In the genomic region with DNA sequence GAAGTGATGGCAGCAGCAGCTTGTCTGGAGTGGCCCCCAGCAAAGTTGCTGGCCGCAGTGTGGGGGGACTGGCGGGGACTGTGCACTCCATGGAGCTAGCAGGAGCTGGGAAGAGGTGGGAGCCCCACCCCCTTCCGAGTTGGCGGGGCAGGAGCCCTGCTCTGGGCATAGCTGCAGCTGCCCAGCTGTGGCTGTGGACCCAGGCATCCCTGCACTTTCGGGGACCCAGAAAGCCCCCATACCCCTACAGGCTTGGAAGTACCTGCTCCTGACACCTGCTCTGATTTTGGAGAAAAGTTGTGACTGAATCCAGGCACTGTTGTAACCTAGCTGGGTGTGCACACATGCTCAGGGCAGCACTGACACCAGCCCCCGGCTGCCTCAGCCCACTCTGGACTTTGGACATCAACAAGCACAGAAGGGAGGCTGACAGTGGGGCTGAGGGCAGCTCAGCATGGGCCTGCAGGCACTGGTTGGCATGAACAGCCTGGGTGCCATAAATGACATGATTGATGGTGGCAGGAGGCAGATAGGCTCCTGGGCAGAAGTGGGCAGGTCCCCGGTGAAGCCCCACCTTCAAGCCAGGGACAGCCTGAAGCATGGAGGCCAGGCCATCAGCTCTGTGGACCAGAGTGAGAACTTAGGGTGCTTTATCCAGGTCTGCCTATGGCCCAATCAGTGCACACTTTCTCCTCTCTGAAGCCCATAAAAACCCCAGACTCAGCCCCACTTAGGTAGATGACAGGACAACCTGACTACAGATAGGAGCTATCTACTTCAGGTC, we compare ENCODE assay signal across 1 cellular context.
TF ChIP-seq lines count a peak whose summit lies in the region.

No MANE protein-coding gene starts in this region.

TF ChIP-seq in HepG2, 621 proteins besides CTCF, POLR2A, EP300 and RAD21 (continued from another document and continues in another):
- TF ChIP-seq, protein P1, sequence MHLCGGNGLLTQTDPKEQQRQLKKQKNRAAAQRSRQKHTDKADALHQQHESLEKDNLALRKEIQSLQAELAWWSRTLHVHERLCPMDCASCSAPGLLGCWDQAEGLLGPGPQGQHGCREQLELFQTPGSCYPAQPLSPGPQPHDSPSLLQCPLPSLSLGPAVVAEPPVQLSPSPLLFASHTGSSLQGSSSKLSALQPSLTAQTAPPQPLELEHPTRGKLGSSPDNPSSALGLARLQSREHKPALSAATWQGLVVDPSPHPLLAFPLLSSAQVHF (CRISPR knock-in tag; IDR thresholded peaks at IDR 0.05): no peak
- TF ChIP-seq ZFP41 (CRISPR knock-in tag; IDR thresholded peaks at IDR 0.05; ENCODE audit: borderline replicate concordance) (0 out of 2 replicates have a peak, but pooled peaks have one; percentile 23), ZNF326 (CRISPR knock-in tag; IDR thresholded peaks at IDR 0.05; ENCODE audit: borderline replicate concordance) (no peak), NFE2L1 (CRISPR knock-in tag; IDR thresholded peaks at IDR 0.05; ENCODE audit: borderline replicate concordance) (0 out of 2 replicates have a peak, but pooled peaks have one; percentile 21), YY1 (IDR thresholded peaks at IDR 0.05; ENCODE audit: insufficient read depth, insufficient replicate concordance, low read depth, low read length) (peak; percentile 41), ZMYM4 (CRISPR knock-in tag; IDR thresholded peaks at IDR 0.05) (peak; percentile 83), ZNF891 (CRISPR knock-in tag; IDR thresholded peaks at IDR 0.05) (peak; percentile 64; the same call in 1 of the 2 replicates), CENPT (CRISPR knock-in tag; IDR thresholded peaks at IDR 0.05; ENCODE audit: low read depth) (0 out of 2 replicates have a peak, but pooled peaks have one; percentile 19), NCOA1 (CRISPR knock-in tag; IDR thresholded peaks at IDR 0.05) (no peak), PHF8 (CRISPR knock-in tag; IDR thresholded peaks at IDR 0.05) (peak; percentile 46; the same call in 1 of the 2 replicates), ARID2 (CRISPR knock-in tag; IDR thresholded peaks at IDR 0.05; ENCODE audit: borderline replicate concordance) (no peak), MAFK (conservative IDR thresholded peaks at IDR 0.05 in 1 of 2, IDR thresholded peaks at IDR 0.05 in 1 of 2; ENCODE audit: low read length in 2 of 2) (no peak), ELF1 (CRISPR knock-in tag; IDR thresholded peaks at IDR 0.05) (no peak), BCL6 (CRISPR knock-in tag; IDR thresholded peaks at IDR 0.05) (peak; percentile 30; the same call in 1 of the 2 replicates), GABPA (IDR thresholded peaks at IDR 0.05; ENCODE audit: low read depth, low read length) (no peak), GABPA (CRISPR knock-in tag; IDR thresholded peaks at IDR 0.05; ENCODE audit: low read depth) (no peak), YEATS4 (CRISPR knock-in tag; IDR thresholded peaks at IDR 0.05; ENCODE audit: borderline replicate concordance) (peak; percentile 63), SMAD1 (CRISPR knock-in tag; IDR thresholded peaks at IDR 0.05; ENCODE audit: borderline replicate concordance, low read depth) (peak; percentile 50; the same call in 1 of the 2 replicates), ZNF781 (CRISPR knock-in tag; IDR thresholded peaks at IDR 0.05; ENCODE audit: borderline replicate concordance, not compliant biosample characterization) (peak; percentile 27), ATF2 (CRISPR knock-in tag; IDR thresholded peaks at IDR 0.05) (peak; percentile 72), ZNF292 (CRISPR knock-in tag; IDR thresholded peaks at IDR 0.05; ENCODE audit: borderline replicate concordance, low read depth) (peak; percentile 99), ARNTL (CRISPR knock-in tag; IDR thresholded peaks at IDR 0.05) (no peak; the same call in 1 of the 2 replicates), IRF2 (CRISPR knock-in tag; IDR thresholded peaks at IDR 0.05) (peak; percentile 60; the same call in 1 of the 2 replicates), ZMYM2 (CRISPR knock-in tag; IDR thresholded peaks at IDR 0.05) (peak; percentile 34; the same call in 1 of the 2 replicates), SETDB1 (CRISPR knock-in tag; IDR thresholded peaks at IDR 0.05; ENCODE audit: borderline replicate concordance) (0 out of 2 replicates have a peak, but pooled peaks have one; percentile 23), FLYWCH1 (CRISPR knock-in tag; IDR thresholded peaks at IDR 0.05) (no peak), ARID5B (CRISPR knock-in tag; IDR thresholded peaks at IDR 0.05) (peak; percentile 77), ZNF788 (CRISPR knock-in tag; IDR thresholded peaks at IDR 0.05; ENCODE audit: borderline replicate concordance) (peak; percentile 46; the same call in 1 of the 2 replicates), ZBED4 (CRISPR knock-in tag; IDR thresholded peaks at IDR 0.05; ENCODE audit: borderline replicate concordance) (no peak; the same call in 1 of the 2 replicates), GATAD2A (CRISPR knock-in tag; IDR thresholded peaks at IDR 0.05) (peak; percentile 73), MAZ (IDR thresholded peaks at IDR 0.05; ENCODE audit: borderline replicate concordance, low read depth, low read length) (peak; percentile 69; the same call in 1 of the 2 replicates), MAZ (CRISPR knock-in tag; IDR thresholded peaks at IDR 0.05; ENCODE audit: low read depth) (peak; percentile 74), ZMAT3 (CRISPR knock-in tag; conservative IDR thresholded peaks at IDR 0.05) (0 out of 2 replicates have a peak, but pooled peaks have one; percentile 19), HDAC2 (CRISPR knock-in tag; IDR thresholded peaks at IDR 0.05) (peak; percentile 75), NR2F6 (IDR thresholded peaks at IDR 0.05) (no peak), NR2F6 (CRISPR knock-in tag; IDR thresholded peaks at IDR 0.05) (no peak), SOX5 (CRISPR knock-in tag; IDR thresholded peaks at IDR 0.05; ENCODE audit: borderline replicate concordance) (0 out of 2 replicates have a peak, but pooled peaks have one; percentile 21), ZNF567 (CRISPR knock-in tag; IDR thresholded peaks at IDR 0.05; ENCODE audit: borderline replicate concordance) (peak; percentile 43; the same call in 1 of the 2 replicates), BORCS8-MEF2B (CRISPR knock-in tag; IDR thresholded peaks at IDR 0.05) (0 out of 2 replicates have a peak, but pooled peaks have one; percentile 12), ZKSCAN8 (CRISPR knock-in tag; IDR thresholded peaks at IDR 0.05; ENCODE audit: borderline replicate concordance) (peak; percentile 59; the same call in 1 of the 2 replicates), NFRKB (IDR thresholded peaks at IDR 0.05) (no peak)
- TF ChIP-seq, protein P2, sequence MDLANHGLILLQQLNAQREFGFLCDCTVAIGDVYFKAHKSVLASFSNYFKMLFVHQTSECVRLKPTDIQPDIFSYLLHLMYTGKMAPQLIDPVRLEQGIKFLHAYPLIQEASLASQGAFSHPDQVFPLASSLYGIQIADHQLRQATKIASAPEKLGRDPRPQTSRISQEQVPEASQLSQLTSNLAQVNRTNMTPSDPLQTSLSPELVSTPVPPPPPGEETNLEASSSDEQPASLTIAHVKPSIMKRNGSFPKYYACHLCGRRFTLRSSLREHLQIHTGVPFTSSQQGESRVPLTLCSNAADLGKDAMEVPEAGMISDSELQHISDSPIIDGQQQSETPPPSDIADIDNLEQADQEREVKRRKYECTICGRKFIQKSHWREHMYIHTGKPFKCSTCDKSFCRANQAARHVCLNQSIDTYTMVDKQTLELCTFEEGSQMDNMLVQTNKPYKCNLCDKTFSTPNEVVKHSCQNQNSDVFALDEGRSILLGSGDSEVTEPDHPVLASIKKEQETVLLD (CRISPR knock-in tag; IDR thresholded peaks at IDR 0.05; ENCODE audit: low read depth): no peak
- TF ChIP-seq, protein P3, sequence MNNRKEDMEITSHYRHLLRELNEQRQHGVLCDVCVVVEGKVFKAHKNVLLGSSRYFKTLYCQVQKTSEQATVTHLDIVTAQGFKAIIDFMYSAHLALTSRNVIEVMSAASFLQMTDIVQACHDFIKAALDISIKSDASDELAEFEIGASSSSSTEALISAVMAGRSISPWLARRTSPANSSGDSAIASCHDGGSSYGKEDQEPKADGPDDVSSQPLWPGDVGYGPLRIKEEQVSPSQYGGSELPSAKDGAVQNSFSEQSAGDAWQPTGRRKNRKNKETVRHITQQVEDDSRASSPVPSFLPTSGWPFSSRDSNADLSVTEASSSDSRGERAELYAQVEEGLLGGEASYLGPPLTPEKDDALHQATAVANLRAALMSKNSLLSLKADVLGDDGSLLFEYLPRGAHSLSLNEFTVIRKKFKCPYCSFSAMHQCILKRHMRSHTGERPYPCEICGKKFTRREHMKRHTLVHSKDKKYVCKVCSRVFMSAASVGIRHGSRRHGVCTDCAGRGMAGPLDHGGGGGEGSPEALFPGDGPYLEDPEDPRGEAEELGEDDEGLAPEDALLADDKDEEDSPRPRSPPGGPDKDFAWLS (CRISPR knock-in tag; IDR thresholded peaks at IDR 0.05; ENCODE audit: borderline replicate concordance): no peak
- TF ChIP-seq, protein P4, sequence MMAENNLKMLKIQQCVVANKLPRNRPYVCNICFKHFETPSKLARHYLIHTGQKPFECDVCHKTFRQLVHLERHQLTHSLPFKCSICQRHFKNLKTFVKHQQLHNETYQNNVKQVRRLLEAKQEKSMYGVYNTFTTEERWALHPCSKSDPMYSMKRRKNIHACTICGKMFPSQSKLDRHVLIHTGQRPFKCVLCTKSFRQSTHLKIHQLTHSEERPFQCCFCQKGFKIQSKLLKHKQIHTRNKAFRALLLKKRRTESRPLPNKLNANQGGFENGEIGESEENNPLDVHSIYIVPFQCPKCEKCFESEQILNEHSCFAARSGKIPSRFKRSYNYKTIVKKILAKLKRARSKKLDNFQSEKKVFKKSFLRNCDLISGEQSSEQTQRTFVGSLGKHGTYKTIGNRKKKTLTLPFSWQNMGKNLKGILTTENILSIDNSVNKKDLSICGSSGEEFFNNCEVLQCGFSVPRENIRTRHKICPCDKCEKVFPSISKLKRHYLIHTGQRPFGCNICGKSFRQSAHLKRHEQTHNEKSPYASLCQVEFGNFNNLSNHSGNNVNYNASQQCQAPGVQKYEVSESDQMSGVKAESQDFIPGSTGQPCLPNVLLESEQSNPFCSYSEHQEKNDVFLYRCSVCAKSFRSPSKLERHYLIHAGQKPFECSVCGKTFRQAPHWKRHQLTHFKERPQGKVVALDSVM (CRISPR knock-in tag; IDR thresholded peaks at IDR 0.05): peak; percentile 52; the same call in 1 of the 2 replicates
